1 cellular context compared by ENCODE assay signal in the genomic region with DNA sequence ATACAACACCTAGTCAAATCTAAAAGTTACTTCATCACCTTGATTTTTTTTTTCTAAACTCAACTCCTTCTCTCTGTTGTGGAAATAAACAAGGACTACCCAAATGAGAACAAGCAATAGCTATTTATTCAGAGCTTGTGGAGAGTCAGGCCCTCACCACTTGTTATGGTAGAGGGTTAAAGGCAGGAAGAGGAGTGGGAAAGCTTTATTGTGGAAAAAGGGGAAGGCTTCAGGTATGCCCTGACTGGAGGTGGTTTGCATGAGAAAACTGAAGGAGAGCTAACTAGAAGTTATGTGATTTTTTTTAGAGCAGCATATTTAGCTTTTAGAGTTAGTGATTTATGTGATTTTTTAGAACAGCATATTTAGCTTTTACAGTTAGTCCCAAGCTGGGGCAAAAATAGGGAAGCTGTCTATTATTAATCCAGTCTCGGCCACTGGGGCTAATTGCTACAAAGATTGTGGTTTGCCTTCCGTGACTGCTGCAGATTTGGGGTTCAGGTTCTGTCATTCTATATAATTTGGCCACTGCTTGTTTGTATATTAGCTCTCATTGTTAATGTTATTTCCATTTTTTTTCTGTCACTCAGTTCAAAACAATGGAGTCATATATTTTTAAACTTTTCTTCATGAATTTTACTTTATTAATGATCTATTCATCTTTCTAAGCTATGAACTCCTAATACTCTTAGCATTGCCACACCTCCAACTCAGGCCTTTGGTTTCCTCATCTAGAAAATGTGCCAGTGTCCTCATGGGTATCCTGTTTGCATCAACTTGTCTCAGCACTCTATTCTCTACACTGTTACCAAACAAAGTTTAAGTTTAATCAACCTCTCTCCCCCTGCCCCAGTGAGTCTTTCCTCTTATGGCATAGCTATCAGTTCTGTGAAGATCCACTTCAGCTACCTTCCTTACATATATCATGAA.
TF ChIP-seq lines count a peak whose summit lies in the region.

No MANE protein-coding gene starts in this region.

TF ChIP-seq in WTC11, 78 proteins besides CTCF, POLR2A, EP300 and RAD21 (continued from another document):
- TF ChIP-seq MXD4 (CRISPR knock-in tag; IDR thresholded peaks at IDR 0.05; ENCODE audit: borderline replicate concordance) (no peak), RELA (CRISPR knock-in tag; IDR thresholded peaks at IDR 0.05; ENCODE audit: borderline replicate concordance) (no peak), NR3C1 (CRISPR knock-in tag; conservative IDR thresholded peaks at IDR 0.05; ENCODE audit: low read depth) (no peak), ZNF317 (CRISPR knock-in tag; IDR thresholded peaks at IDR 0.05; ENCODE audit: borderline replicate concordance, low read depth) (no peak)
- TF ChIP-seq, protein P1, sequence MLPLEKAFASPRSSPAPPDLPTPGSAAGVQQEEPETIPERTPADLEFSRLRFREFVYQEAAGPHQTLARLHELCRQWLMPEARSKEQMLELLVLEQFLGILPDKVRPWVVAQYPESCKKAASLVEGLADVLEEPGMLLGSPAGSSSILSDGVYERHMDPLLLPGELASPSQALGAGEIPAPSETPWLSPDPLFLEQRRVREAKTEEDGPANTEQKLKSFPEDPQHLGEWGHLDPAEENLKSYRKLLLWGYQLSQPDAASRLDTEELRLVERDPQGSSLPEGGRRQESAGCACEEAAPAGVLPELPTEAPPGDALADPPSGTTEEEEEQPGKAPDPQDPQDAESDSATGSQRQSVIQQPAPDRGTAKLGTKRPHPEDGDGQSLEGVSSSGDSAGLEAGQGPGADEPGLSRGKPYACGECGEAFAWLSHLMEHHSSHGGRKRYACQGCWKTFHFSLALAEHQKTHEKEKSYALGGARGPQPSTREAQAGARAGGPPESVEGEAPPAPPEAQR (CRISPR knock-in tag; IDR thresholded peaks at IDR 0.05): no peak
